Comparison of ENCODE assay signal across 37 cellular contexts in genomic region chr4:139164731-139165130, GRCh38.
"Had no signal": no experiment of that assay in that cellular context is flagged by ENCODE, and none has a peak within 500 bp of the region (broad histone marks: within the 10 kb centered on the region; RNA-seq: fewer than 3 reads in every experiment).

No MANE protein-coding gene starts in this region.

- ATAC-seq: activated T-cell treated with anti-CD3 and anti-CD28 coated beads, Interleukin-2, amount 50 U/mL, for 72 hours; activated T-helper 17 cell treated with anti-CD3 and anti-CD28 coated beads, Interleukin-2, amount 50 U/mL, for 72 hours; PC-3; SK-N-SH treated with all-trans-retinoic acid at 6 μM for 48 hours had no signal

- H3K36me3 Mint-ChIP-seq: activated naive CD8-positive, alpha-beta T cell treated with anti-CD3 and anti-CD28 coated beads for 36 hours had no signal

- H3K27me3 Mint-ChIP-seq: activated CD4-positive, alpha-beta memory T cell treated with anti-CD3 and anti-CD28 coated beads, Interleukin-2, amount 10 ng/mL, durations not matched to agents 7 days and 5 days; activated T-helper 17 cell treated with anti-CD3 and anti-CD28 coated beads, Interleukin-2, amount 50 U/mL, for 72 hours had no signal

- H3K27ac Mint-ChIP-seq: activated CD4-positive, alpha-beta memory T cell treated with anti-CD3 and anti-CD28 coated beads, Interleukin-2, amount 10 ng/mL, durations not matched to agents 7 days and 5 days; activated naive CD8-positive, alpha-beta T cell treated with anti-CD3 and anti-CD28 coated beads for 36 hours; activated T-cell treated with anti-CD3 and anti-CD28 coated beads, Interleukin-2, amount 50 U/mL, for 72 hours had no signal

- H3K9me3 ChIP-seq: Peyer's patch, SJSA1 had no signal

- H3K27me3 ChIP-seq: brain microvascular endothelial cell, Peyer's patch, SJSA1 had no signal

- DNase-seq: activated CD4-positive, alpha-beta memory T cell treated with anti-CD3 and anti-CD28 coated beads, Interleukin-2, amount 10 ng/mL, durations not matched to agents 7 days and 5 days; activated CD4-positive, alpha-beta T cell treated with anti-CD3 and anti-CD28 coated beads for 1 hour; activated CD4-positive, alpha-beta T cell treated with anti-CD3 and anti-CD28 coated beads for 48 hours; activated CD4-positive, CD25-positive, alpha-beta regulatory T cell; activated CD8-positive, alpha-beta memory T cell treated with anti-CD3 and anti-CD28 coated beads for 24 hours; activated effector memory CD4-positive, alpha-beta T cell treated with anti-CD3 and anti-CD28 coated beads, Interleukin-2, amount 50 U/mL, for 16 hours; activated naive CD4-positive, alpha-beta T cell; activated naive CD4-positive, alpha-beta T cell treated with anti-CD3 and anti-CD28 coated beads, Interleukin-2, amount 50 U/mL, for 16 hours; activated naive CD8-positive, alpha-beta T cell treated with anti-CD3 and anti-CD28 coated beads for 36 hours; activated T-cell treated with anti-CD3 and anti-CD28 coated beads, Interleukin-2, amount 50 U/mL, for 1 hour; activated T-cell treated with anti-CD3 and anti-CD28 coated beads, Interleukin-2, amount 50 U/mL, for 72 hours; amniotic stem cell; aorta; brain microvascular endothelial cell; central memory CD4-positive, alpha-beta T cell; Karpas-422; NCI-H1048; NCI-H1105 treated with DMSO at 0.1 percent for 48 hours; NCI-H1436; NCI-H1694; NCI-H1930; NCI-H2081 treated with DMSO at 0.1 percent for 48 hours; NCI-H226; NCI-H446 treated with DMSO at 0.1 percent for 48 hours; NCI-H524; PC-3; Peyer's patch; RPMI8226; SHP77 treated with DMSO at 0.1 percent for 48 hours; SW 1271; T-helper 1 cell; T-helper 2 cell; T-helper 9 cell had no signal

- H3K4me1 ChIP-seq: Peyer's patch had no signal

- H3K4me1 Mint-ChIP-seq: activated naive CD8-positive, alpha-beta T cell treated with anti-CD3 and anti-CD28 coated beads for 36 hours; activated T-helper 17 cell treated with anti-CD3 and anti-CD28 coated beads, Interleukin-2, amount 50 U/mL, for 72 hours had no signal

- H3K4me3 ChIP-seq: Peyer's patch, SJSA1 had no signal

- H3K4me3 Mint-ChIP-seq: activated CD4-positive, alpha-beta memory T cell treated with anti-CD3 and anti-CD28 coated beads, Interleukin-2, amount 10 ng/mL, durations not matched to agents 7 days and 5 days; activated naive CD8-positive, alpha-beta T cell treated with anti-CD3 and anti-CD28 coated beads for 36 hours; activated T-cell treated with anti-CD3 and anti-CD28 coated beads, Interleukin-2, amount 50 U/mL, for 72 hours; activated T-helper 17 cell treated with anti-CD3 and anti-CD28 coated beads, Interleukin-2, amount 50 U/mL, for 72 hours had no signal

- H3K9me3 Mint-ChIP-seq: activated CD4-positive, alpha-beta memory T cell treated with anti-CD3 and anti-CD28 coated beads, Interleukin-2, amount 10 ng/mL, durations not matched to agents 7 days and 5 days; activated naive CD8-positive, alpha-beta T cell treated with anti-CD3 and anti-CD28 coated beads for 36 hours; activated T-cell treated with anti-CD3 and anti-CD28 coated beads, Interleukin-2, amount 50 U/mL, for 72 hours; activated T-helper 17 cell treated with anti-CD3 and anti-CD28 coated beads, Interleukin-2, amount 50 U/mL, for 72 hours had no signal

- H3K36me3 ChIP-seq: brain microvascular endothelial cell, Peyer's patch, SJSA1 had no signal

- H3K27ac ChIP-seq: brain microvascular endothelial cell, Peyer's patch, SJSA1, VCaP had no signal
